9 cellular contexts compared by ENCODE assay signal in the genomic region with DNA sequence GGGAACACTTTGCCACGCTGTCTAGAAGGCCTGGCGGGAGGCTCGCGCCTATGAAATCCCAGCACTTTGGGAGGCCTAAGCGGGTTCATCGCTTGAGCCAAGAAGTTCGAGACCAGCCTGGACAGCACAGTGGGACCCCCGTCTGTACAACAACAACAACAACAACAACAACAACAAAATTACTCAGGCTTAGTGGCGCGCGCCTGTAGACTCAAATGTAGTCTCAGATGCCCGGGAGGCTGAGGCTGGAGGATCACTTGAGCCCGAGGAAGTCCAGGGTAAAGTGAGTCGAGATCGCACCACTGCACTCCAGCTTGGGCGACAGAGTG. TPM values are rescaled to one million over a fixed set of nuclear protein-coding genes. Genes with fewer than 3 reads are reported as not detected.
A peak's percentile ranks its signal among the peaks of the same experiment; 100 is the strongest.
DNase-seq lines count a peak whose midpoint lies in the region; ATAC-seq, FAIRE-seq and TF ChIP-seq lines count a peak whose summit lies in the region.
"Had no signal": no experiment of that assay in that cellular context is flagged by ENCODE, and none has a peak within 500 bp of the region (broad histone marks: within the 10 kb centered on the region; RNA-seq: fewer than 3 reads in every experiment).

No MANE protein-coding gene starts in this region.

- H3K36me3 ChIP-seq in heart left ventricle, result no peaks in the 10 kb centered on the region
- no peaks in the 10 kb centered on the region for H3K36me3 ChIP-seq in astrocyte (ENCODE audit: insufficient read depth, low read length)

- H3K4me3 ChIP-seq in heart left ventricle (peak overlapping the region in 11 of 12 donors; percentile 1 to 79 (median 57)), astrocyte (ENCODE audit: insufficient read depth, low read depth, low read length) (peak overlapping the region; percentile 58)

- H3K27ac ChIP-seq in heart left ventricle (peak overlapping the region in 5 of 12 donors; percentile 62 to 86 (median 75)), astrocyte (ENCODE audit: low read depth, low read length) (no peak overlapping the region)

- H3K36me3 Mint-ChIP-seq in astrocyte (ENCODE audit: low read depth, unreplicated experiment) (no peaks in the 10 kb centered on the region), mesothelial cell of epicardium (no peaks in the 10 kb centered on the region), type B pancreatic cell (no peaks in the 10 kb centered on the region)

- H3K4me3 Mint-ChIP-seq in astrocyte (ENCODE audit: unreplicated experiment) (peak overlapping the region; percentile 86), mesothelial cell of epicardium (peak overlapping the region; percentile 74), type B pancreatic cell (peak overlapping the region; percentile 87)

- WGBS in heart left ventricle, 4 donors, result 28 to 37% (median 32%) methylated on average over 8 to 16 of the region's 16 CpGs

- peak overlapping the region; percentile 84 for H3K4me2 ChIP-seq in astrocyte (ENCODE audit: low read length)

- no peak overlapping the region for H3K27ac Mint-ChIP-seq in astrocyte (ENCODE audit: unreplicated experiment)
- peak overlapping the region; percentile 65 for H3K27ac Mint-ChIP-seq in mesothelial cell of epicardium
- H3K27ac Mint-ChIP-seq in type B pancreatic cell, result no peak overlapping the region

- no peak for TF ChIP-seq POLR2A in heart left ventricle (IDR thresholded peaks at IDR 0.05)

- intact Hi-C loops in heart left ventricle (cut with DNase I) (loop anchor here in 2 of 10 donors (5.0 to 10.0 kb wide), 2 partner anchors 77 to 134 kb away; a partner anchor contains a TSS), Right ventricle myocardium inferior (cut with DNase I) (no loop called here)

- H3K79me2 ChIP-seq in astrocyte (ENCODE audit: insufficient read depth, low read length), result no peaks in the 10 kb centered on the region

- peaks cover 2% of the 10 kb centered on the region for H3K9me3 Mint-ChIP-seq in astrocyte (ENCODE audit: unreplicated experiment)
- H3K9me3 Mint-ChIP-seq in mesothelial cell of epicardium, result no peaks in the 10 kb centered on the region
- H3K9me3 Mint-ChIP-seq in type B pancreatic cell, result no peaks in the 10 kb centered on the region

- no peak overlapping the region for H3K9ac ChIP-seq in astrocyte (ENCODE audit: low read length)

- H3K27me3 Mint-ChIP-seq in astrocyte (ENCODE audit: low read depth, unreplicated experiment) (peaks cover 51% of the 10 kb centered on the region), mesothelial cell of epicardium (ENCODE audit: low read depth) (peaks cover 42% of the 10 kb centered on the region), type B pancreatic cell (peaks cover 59% of the 10 kb centered on the region)

- DNase-seq in heart left ventricle, result no peak
- DNase-seq in Right ventricle myocardium inferior (ENCODE audit: missing footprints), result no peak
- DNase-seq in astrocyte (ENCODE audit: low read depth), result no peak
- no peak for DNase-seq in mesothelial cell of epicardium (ENCODE audit: low spot score in 2 of 2, unreplicated experiment in 2 of 2)
- DNase-seq in type B pancreatic cell (ENCODE audit: extremely low spot score, unreplicated experiment), result no peak
- no peak for DNase-seq in UCSD-AML1 (lab: John Stamatoyannopoulos, UW; ENCODE audit: unreplicated experiment)
- DNase-seq in NCI-H510A treated with DMSO at 0.1 percent for 48 hours (lab: John Stamatoyannopoulos, UW), result no peak

- H3K4me1 Mint-ChIP-seq in astrocyte (ENCODE audit: low read depth, unreplicated experiment) (no peaks in the 10 kb centered on the region), mesothelial cell of epicardium (peaks cover 11% of the 10 kb centered on the region), type B pancreatic cell (ENCODE audit: unreplicated experiment) (peaks cover 4% of the 10 kb centered on the region)

- FAIRE-seq in astrocyte (lab: Jason Lieb, UNC), result no peak

- ATAC-seq in heart left ventricle, result peak in 1 of 4 donors; percentile 10
- no peak for ATAC-seq in Right ventricle myocardium inferior
- ATAC-seq in HG03280 (IDR thresholded peaks at IDR 0.05; ENCODE audit: unreplicated experiment), result no peak
- ATAC-seq: HCT116 had no signal

- H2AFZ ChIP-seq in astrocyte (ENCODE audit: low read depth, low read length), result peak overlapping the region; percentile 72

- TF ChIP-seq CTCF in heart left ventricle (IDR thresholded peaks at IDR 0.05) (no peak), astrocyte (IDR thresholded peaks at IDR 0.05; ENCODE audit: insufficient read depth, low read depth, low read length) (no peak), mesothelial cell of epicardium (IDR thresholded peaks at IDR 0.05; ENCODE audit: unreplicated experiment) (no peak), type B pancreatic cell (conservative IDR thresholded peaks at IDR 0.05) (no peak)

- H3K27me3 ChIP-seq in heart left ventricle, result peaks cover 0 to 30% (median 6%) of the 10 kb centered on the region in 9 donors
- H3K27me3 ChIP-seq in astrocyte (ENCODE audit: insufficient read depth, low read length), result peaks cover 81% of the 10 kb centered on the region

- H3K9me3 ChIP-seq in heart left ventricle (no peaks in the 10 kb centered on the region), astrocyte (ENCODE audit: insufficient read depth, low read depth, low read length) (no peaks in the 10 kb centered on the region)

- H3K4me1 ChIP-seq in heart left ventricle (peaks cover 0 to 24% (median 6%) of the 10 kb centered on the region in 12 donors), astrocyte (ENCODE audit: insufficient read depth, low read length) (peaks cover 5% of the 10 kb centered on the region)

- H4K20me1 ChIP-seq in astrocyte (ENCODE audit: insufficient read depth, low read length), result no peaks in the 10 kb centered on the region

RNA-seq across cellular contexts. Expression of a gene that starts 0.3 kb away (rescaled TPM):
- 10 to 100 TPM in 1 of 9 donors, 1 to 10 TPM in 7, under 1 TPM in 1; 0.94 to 14.8 (median 4.5) TPM for total RNA-seq in heart left ventricle
- polyA plus RNA-seq in heart left ventricle, result under 1 TPM; 0.58 to 0.91 TPM
- 6.7 TPM for total RNA-seq in Right ventricle myocardium inferior
- 1.5 and 2.7 TPM in 2 replicates for total RNA-seq in astrocyte
- 23.1 to 24.7 TPM (median 23.7 TPM) in 3 replicates for total RNA-seq in mesothelial cell of epicardium
- 14.3 and 17.1 TPM in 2 replicates for total RNA-seq in type B pancreatic cell (ENCODE audit: low replicate concordance)

RNA-seq across cellular contexts. Expression of a gene that starts 16.6 kb away (rescaled TPM):
- total RNA-seq in heart left ventricle (10 to 100 TPM in 1 of 9 donors, 1 to 10 TPM in 8; 3.3 to 10.0 (median 4.5) TPM), Right ventricle myocardium inferior (3.0 TPM), astrocyte (39.3 and 52.5 TPM in 2 replicates), mesothelial cell of epicardium (18.4 to 19.5 TPM (median 18.8 TPM) in 3 replicates), type B pancreatic cell (ENCODE audit: low replicate concordance) (5.2 and 6.6 TPM in 2 replicates)
- polyA plus RNA-seq in heart left ventricle, result 1 to 10 TPM; 1.7 to 2.8 TPM
